ENCODE assay signal across 28 cellular contexts in the genomic region with DNA sequence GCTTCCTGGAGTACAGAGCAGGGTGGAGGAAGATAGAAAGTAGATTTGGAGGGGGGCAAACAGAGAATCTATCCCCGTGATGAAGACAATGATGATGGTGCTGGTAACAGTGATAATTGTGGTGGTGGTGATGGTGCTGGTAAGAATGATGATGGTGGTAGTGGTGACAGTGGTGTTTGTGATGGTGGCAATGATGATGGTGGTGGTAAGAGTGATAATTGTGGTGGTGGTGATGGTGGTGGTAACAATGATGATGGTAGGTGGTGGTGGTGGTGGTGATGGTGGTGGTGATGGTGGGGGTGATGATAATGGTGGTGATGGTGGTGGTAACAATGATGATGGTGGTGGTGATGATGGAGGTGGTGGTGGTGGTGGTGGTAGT.
DNase-seq lines count a peak whose midpoint lies in the region; ATAC-seq, FAIRE-seq and TF ChIP-seq lines count a peak whose summit lies in the region.
"Had no signal": no experiment of that assay in that cellular context is flagged by ENCODE, and none has a peak within 500 bp of the region (broad histone marks: within the 10 kb centered on the region; RNA-seq: fewer than 3 reads in every experiment).

No MANE protein-coding gene starts in this region.

- H3K4me1 ChIP-seq in HEK293 (ENCODE audit: control insufficient read depth, insufficient read depth, low read length): no peaks in the 10 kb centered on the region
- H3K4me1 ChIP-seq: BE2C, BLaER1 had no signal

- no peaks in the 10 kb centered on the region for H3K9me3 Mint-ChIP-seq in osteocyte (ENCODE audit: unreplicated experiment)
- H3K9me3 Mint-ChIP-seq: CD8-positive, alpha-beta memory T cell had no signal

- H3K36me3 ChIP-seq in HEK293 (ENCODE audit: control insufficient read depth in 2 of 2, insufficient read depth in 1 of 2, low read length in 2 of 2): no peaks in the 10 kb centered on the region
- H3K36me3 ChIP-seq: BE2C, BLaER1 had no signal

- H3K27ac ChIP-seq in HEK293 (ENCODE audit: extremely low read depth, low read depth, low read length): no peak overlapping the region
- H3K27ac ChIP-seq: BLaER1 had no signal

- no peak overlapping the region for H3K4me3 ChIP-seq in HEK293 (ENCODE audit: low read depth, low read length)
- H3K4me3 ChIP-seq: BLaER1, GM12878 had no signal

- H3K9me3 ChIP-seq in HEK293 (ENCODE audit: control insufficient read depth, insufficient read depth, low read depth, low read length): no peaks in the 10 kb centered on the region; the same call in 1 of the 2 replicates
- H3K9me3 ChIP-seq: BE2C, BLaER1 had no signal

- H3K27me3 Mint-ChIP-seq in osteocyte (ENCODE audit: unreplicated experiment): no peaks in the 10 kb centered on the region

- ATAC-seq in HG02642 (IDR thresholded peaks at IDR 0.05; ENCODE audit: poor library complexity, unreplicated experiment): no peak
- ATAC-seq: GM12878 had no signal

- H3K4me1 Mint-ChIP-seq in osteocyte (ENCODE audit: unreplicated experiment): peaks cover 9% of the 10 kb centered on the region
- H3K4me1 Mint-ChIP-seq: CD4-positive, alpha-beta memory T cell; CD4-positive, CD25-positive, alpha-beta regulatory T cell; CD8-positive, alpha-beta memory T cell had no signal

- POLR2A ChIA-PET in HEK293 (lab: Yijun Ruan, JAX): no interaction called here

- DNase-seq in HTR-8/SVneo (ENCODE audit: insufficient read length, low spot score): no peak
- peak; percentile 2 for DNase-seq in osteocyte (ENCODE audit: extremely low spot score, unreplicated experiment)
- DNase-seq in urothelium cell line (ENCODE audit: low spot score): no peak
- DNase-seq in activated CD4-positive, alpha-beta T cell treated with anti-CD3 and anti-CD28 coated beads for 4 hours: no peak
- DNase-seq in NCI-H1436 (lab: John Stamatoyannopoulos, UW): no peak
- DNase-seq: 8988T; ACHN; BE2C; C1 segment of cervical spinal cord; CD4-positive, alpha-beta memory T cell; CD4-positive, CD25-positive, alpha-beta regulatory T cell; CD8-positive, alpha-beta memory T cell; COR-L47; DMS 273 treated with DMSO at 0.1 percent for 48 hours; DMS153; DMS53; DMS79; DND-41; EL; GDM1 had no signal

- TF ChIP-seq CTCF in HEK293 (tag by site-specific recombination; IDR thresholded peaks at IDR 0.05) (no peak), osteocyte (IDR thresholded peaks at IDR 0.05) (no peak)

- peak; percentile 91 for FAIRE-seq in HTR-8/SVneo (lab: Jason Lieb, UNC)
- FAIRE-seq in urothelium cell line (lab: Jason Lieb, UNC): peak; percentile 98
- FAIRE-seq: A204.1, GM12878, GM12892, GM18507 had no signal

- H3K4me3 Mint-ChIP-seq in osteocyte (ENCODE audit: unreplicated experiment): no peak overlapping the region
- H3K4me3 Mint-ChIP-seq: CD14-positive monocyte; CD4-positive, alpha-beta memory T cell; CD4-positive, CD25-positive, alpha-beta regulatory T cell; CD8-positive, alpha-beta memory T cell had no signal

- no peaks in the 10 kb centered on the region for H3K36me3 Mint-ChIP-seq in osteocyte (ENCODE audit: unreplicated experiment)
- H3K36me3 Mint-ChIP-seq: CD14-positive monocyte; CD4-positive, alpha-beta memory T cell; CD4-positive, CD25-positive, alpha-beta regulatory T cell; CD8-positive, alpha-beta memory T cell had no signal

- CTCF ChIA-PET in HEK293 (lab: Yijun Ruan, JAX): interaction anchor here (0.5 to 1.1 kb wide), 5 partner anchors 53 to 514 kb away, joined by 3 to 5 read pairs (median 3); no protein-coding TSS in a partner anchor

- H3K27ac Mint-ChIP-seq in osteocyte (ENCODE audit: unreplicated experiment): no peak overlapping the region
- H3K27ac Mint-ChIP-seq: CD14-positive monocyte; CD4-positive, alpha-beta memory T cell; CD4-positive, CD25-positive, alpha-beta regulatory T cell had no signal

TF ChIP-seq in HEK293, 187 proteins besides CTCF, POLR2A, EP300 and RAD21 (continues in another document):
- TF ChIP-seq YY1 (tag by site-specific recombination; IDR thresholded peaks at IDR 0.05): no peak
- TF ChIP-seq, protein P1, sequence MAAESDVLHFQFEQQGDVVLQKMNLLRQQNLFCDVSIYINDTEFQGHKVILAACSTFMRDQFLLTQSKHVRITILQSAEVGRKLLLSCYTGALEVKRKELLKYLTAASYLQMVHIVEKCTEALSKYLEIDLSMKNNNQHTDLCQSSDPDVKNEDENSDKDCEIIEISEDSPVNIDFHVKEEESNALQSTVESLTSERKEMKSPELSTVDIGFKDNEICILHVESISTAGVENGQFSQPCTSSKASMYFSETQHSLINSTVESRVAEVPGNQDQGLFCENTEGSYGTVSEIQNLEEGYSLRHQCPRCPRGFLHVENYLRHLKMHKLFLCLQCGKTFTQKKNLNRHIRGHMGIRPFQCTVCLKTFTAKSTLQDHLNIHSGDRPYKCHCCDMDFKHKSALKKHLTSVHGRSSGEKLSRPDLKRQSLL (tag by site-specific recombination; IDR thresholded peaks at IDR 0.05): no peak
- TF ChIP-seq ZNF571 (tag by site-specific recombination; IDR thresholded peaks at IDR 0.05): no peak
- TF ChIP-seq, protein P2, sequence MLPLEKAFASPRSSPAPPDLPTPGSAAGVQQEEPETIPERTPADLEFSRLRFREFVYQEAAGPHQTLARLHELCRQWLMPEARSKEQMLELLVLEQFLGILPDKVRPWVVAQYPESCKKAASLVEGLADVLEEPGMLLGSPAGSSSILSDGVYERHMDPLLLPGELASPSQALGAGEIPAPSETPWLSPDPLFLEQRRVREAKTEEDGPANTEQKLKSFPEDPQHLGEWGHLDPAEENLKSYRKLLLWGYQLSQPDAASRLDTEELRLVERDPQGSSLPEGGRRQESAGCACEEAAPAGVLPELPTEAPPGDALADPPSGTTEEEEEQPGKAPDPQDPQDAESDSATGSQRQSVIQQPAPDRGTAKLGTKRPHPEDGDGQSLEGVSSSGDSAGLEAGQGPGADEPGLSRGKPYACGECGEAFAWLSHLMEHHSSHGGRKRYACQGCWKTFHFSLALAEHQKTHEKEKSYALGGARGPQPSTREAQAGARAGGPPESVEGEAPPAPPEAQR (tag by site-specific recombination; IDR thresholded peaks at IDR 0.05): 0 out of 2 replicates have a peak, but pooled peaks have one; percentile 23
- no peak for TF ChIP-seq ZNF670 (tag by site-specific recombination; IDR thresholded peaks at IDR 0.05; ENCODE audit: low read depth)
- TF ChIP-seq ZNF114 (tag by site-specific recombination; IDR thresholded peaks at IDR 0.05): peak; percentile 80; the same call in 1 of the 2 replicates
- TF ChIP-seq, protein P3, sequence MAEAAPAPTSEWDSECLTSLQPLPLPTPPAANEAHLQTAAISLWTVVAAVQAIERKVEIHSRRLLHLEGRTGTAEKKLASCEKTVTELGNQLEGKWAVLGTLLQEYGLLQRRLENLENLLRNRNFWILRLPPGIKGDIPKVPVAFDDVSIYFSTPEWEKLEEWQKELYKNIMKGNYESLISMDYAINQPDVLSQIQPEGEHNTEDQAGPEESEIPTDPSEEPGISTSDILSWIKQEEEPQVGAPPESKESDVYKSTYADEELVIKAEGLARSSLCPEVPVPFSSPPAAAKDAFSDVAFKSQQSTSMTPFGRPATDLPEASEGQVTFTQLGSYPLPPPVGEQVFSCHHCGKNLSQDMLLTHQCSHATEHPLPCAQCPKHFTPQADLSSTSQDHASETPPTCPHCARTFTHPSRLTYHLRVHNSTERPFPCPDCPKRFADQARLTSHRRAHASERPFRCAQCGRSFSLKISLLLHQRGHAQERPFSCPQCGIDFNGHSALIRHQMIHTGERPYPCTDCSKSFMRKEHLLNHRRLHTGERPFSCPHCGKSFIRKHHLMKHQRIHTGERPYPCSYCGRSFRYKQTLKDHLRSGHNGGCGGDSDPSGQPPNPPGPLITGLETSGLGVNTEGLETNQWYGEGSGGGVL (tag by site-specific recombination; IDR thresholded peaks at IDR 0.05): no peak
- TF ChIP-seq EGR2 (tag by site-specific recombination; IDR thresholded peaks at IDR 0.05; ENCODE audit: low read depth): no peak
- TF ChIP-seq, protein P4, sequence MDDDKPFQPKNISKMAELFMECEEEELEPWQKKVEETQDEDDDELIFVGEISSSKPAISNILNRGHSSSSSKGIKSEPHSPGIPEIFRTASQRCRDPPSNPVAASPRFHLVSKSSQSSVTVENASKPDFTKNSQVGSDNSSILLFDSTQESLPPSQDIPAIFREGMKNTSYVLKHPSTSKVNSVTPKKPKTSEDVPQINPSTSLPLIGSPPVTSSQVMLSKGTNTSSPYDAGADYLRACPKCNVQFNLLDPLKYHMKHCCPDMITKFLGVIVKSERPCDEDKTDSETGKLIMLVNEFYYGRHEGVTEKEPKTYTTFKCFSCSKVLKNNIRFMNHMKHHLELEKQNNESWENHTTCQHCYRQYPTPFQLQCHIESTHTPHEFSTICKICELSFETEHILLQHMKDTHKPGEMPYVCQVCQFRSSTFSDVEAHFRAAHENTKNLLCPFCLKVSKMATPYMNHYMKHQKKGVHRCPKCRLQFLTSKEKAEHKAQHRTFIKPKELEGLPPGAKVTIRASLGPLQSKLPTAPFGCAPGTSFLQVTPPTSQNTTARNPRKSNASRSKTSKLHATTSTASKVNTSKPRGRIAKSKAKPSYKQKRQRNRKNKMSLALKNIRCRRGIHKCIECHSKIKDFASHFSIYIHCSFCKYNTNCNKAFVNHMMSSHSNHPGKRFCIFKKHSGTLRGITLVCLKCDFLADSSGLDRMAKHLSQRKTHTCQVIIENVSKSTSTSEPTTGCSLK (tag by site-specific recombination; IDR thresholded peaks at IDR 0.05): no peak
- TF ChIP-seq, protein P5, sequence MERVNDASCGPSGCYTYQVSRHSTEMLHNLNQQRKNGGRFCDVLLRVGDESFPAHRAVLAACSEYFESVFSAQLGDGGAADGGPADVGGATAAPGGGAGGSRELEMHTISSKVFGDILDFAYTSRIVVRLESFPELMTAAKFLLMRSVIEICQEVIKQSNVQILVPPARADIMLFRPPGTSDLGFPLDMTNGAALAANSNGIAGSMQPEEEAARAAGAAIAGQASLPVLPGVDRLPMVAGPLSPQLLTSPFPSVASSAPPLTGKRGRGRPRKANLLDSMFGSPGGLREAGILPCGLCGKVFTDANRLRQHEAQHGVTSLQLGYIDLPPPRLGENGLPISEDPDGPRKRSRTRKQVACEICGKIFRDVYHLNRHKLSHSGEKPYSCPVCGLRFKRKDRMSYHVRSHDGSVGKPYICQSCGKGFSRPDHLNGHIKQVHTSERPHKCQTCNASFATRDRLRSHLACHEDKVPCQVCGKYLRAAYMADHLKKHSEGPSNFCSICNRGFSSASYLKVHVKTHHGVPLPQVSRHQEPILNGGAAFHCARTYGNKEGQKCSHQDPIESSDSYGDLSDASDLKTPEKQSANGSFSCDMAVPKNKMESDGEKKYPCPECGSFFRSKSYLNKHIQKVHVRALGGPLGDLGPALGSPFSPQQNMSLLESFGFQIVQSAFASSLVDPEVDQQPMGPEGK (tag by site-specific recombination; IDR thresholded peaks at IDR 0.05): no peak
- no peak for TF ChIP-seq SP7 (tag by site-specific recombination; IDR thresholded peaks at IDR 0.05)
